ENCODE assay signal across 10 cellular contexts in genomic region chr5:173885481-173886010, GRCh38. TPM values are rescaled to one million over a fixed set of nuclear protein-coding genes. Genes with fewer than 3 reads are reported as not detected.
DNase-seq lines count a peak whose midpoint lies in the region; ATAC-seq and TF ChIP-seq lines count a peak whose summit lies in the region.
"Had no signal": no experiment of that assay in that cellular context is flagged by ENCODE, and none has a peak within 500 bp of the region (broad histone marks: within the 10 kb centered on the region; RNA-seq: fewer than 3 reads in every experiment).

No MANE protein-coding gene starts in this region.

- peaks cover 20% of the 10 kb centered on the region for H3K36me3 Mint-ChIP-seq in activated CD4-positive, alpha-beta T cell treated with anti-CD3 and anti-CD28 coated beads, Interleukin-2, amount 10 ng/mL, durations not matched to agents 24 days and 14 days (ENCODE audit: low read depth)
- H3K36me3 Mint-ChIP-seq in dendritic cell treated with granulocyte-macrophage colony-stimulating factor and Interleukin-4, amounts not matched to agents 40 ng/mL and 50 ng/mL, for 4 days (ENCODE audit: low read depth), result peaks cover 26% of the 10 kb centered on the region

- peaks cover 13% of the 10 kb centered on the region for H3K9me3 Mint-ChIP-seq in activated CD4-positive, alpha-beta T cell treated with anti-CD3 and anti-CD28 coated beads, Interleukin-2, amount 10 ng/mL, durations not matched to agents 24 days and 14 days
- H3K9me3 Mint-ChIP-seq in dendritic cell treated with granulocyte-macrophage colony-stimulating factor and Interleukin-4, amounts not matched to agents 40 ng/mL and 50 ng/mL, for 4 days, result peaks cover 10% of the 10 kb centered on the region

- ATAC-seq in HG03520 (IDR thresholded peaks at IDR 0.05; ENCODE audit: unreplicated experiment) (no peak), GM21528 (IDR thresholded peaks at IDR 0.05; ENCODE audit: low FRiP score, unreplicated experiment) (no peak)

- H3K27ac ChIP-seq in skin epidermis (peak overlapping the region in 12 of 21 experiments; percentile 12 to 78 (median 34)), coronary artery (peak overlapping the region in 1 of 2 donors; percentile 41)

- H3K4me3 ChIP-seq in skin epidermis, result no peak overlapping the region
- no peak overlapping the region for H3K4me3 ChIP-seq in coronary artery

- H3K4me1 Mint-ChIP-seq in activated CD4-positive, alpha-beta T cell treated with anti-CD3 and anti-CD28 coated beads, Interleukin-2, amount 10 ng/mL, durations not matched to agents 24 days and 14 days, result peaks cover 46% of the 10 kb centered on the region
- H3K4me1 Mint-ChIP-seq in dendritic cell treated with granulocyte-macrophage colony-stimulating factor and Interleukin-4, amounts not matched to agents 40 ng/mL and 50 ng/mL, for 4 days (ENCODE audit: low read depth), result peaks cover 65% of the 10 kb centered on the region

- H3K27me3 Mint-ChIP-seq in activated CD4-positive, alpha-beta T cell treated with anti-CD3 and anti-CD28 coated beads, Interleukin-2, amount 10 ng/mL, durations not matched to agents 24 days and 14 days, result no peaks in the 10 kb centered on the region
- H3K27me3 Mint-ChIP-seq in dendritic cell treated with granulocyte-macrophage colony-stimulating factor and Interleukin-4, amounts not matched to agents 40 ng/mL and 50 ng/mL, for 4 days, result no peaks in the 10 kb centered on the region

- intact Hi-C loops in activated CD4-positive, alpha-beta T cell treated with anti-CD3 and anti-CD28 coated beads, Interleukin-2, amount 10 ng/mL, durations not matched to agents 24 days and 14 days (cut with micrococcal nuclease), result loop anchor here (5.0 to 10.0 kb wide), 4 partner anchors 87 to 1769 kb away; partner anchors contain the start of genes HRH2 and STC2
- intact Hi-C loops in dendritic cell treated with granulocyte-macrophage colony-stimulating factor and Interleukin-4, amounts not matched to agents 40 ng/mL and 50 ng/mL, for 4 days (cut with micrococcal nuclease), result loop anchor here (10.0 kb wide), 2 partner anchors 51 to 101 kb away; no protein-coding TSS in a partner anchor

- no peak for TF ChIP-seq CTCF in coronary artery (IDR thresholded peaks at IDR 0.05)

- H3K27ac Mint-ChIP-seq in activated CD4-positive, alpha-beta T cell treated with anti-CD3 and anti-CD28 coated beads, Interleukin-2, amount 10 ng/mL, durations not matched to agents 24 days and 14 days, result peak overlapping the region; percentile 70
- H3K27ac Mint-ChIP-seq in dendritic cell treated with granulocyte-macrophage colony-stimulating factor and Interleukin-4, amounts not matched to agents 40 ng/mL and 50 ng/mL, for 4 days, result peak overlapping the region; percentile 73

- peak; percentile 66 for DNase-seq in activated CD4-positive, alpha-beta T cell treated with anti-CD3 and anti-CD28 coated beads, Interleukin-2, amount 10 ng/mL, durations not matched to agents 24 days and 14 days
- DNase-seq in activated CD4-positive, alpha-beta T cell treated with anti-CD3 and anti-CD28 coated beads, Interleukin-2, amount 50 U/mL, for 1 hour, result no peak
- DNase-seq in NOMO-1 treated with dmso at 0.1 percent for 144 hours (lab: John Stamatoyannopoulos, UW; ENCODE audit: unreplicated experiment) (peak; percentile 38), coronary artery (ENCODE audit: low spot score) (no peak)
- DNase-seq: H7, NCI-H526 treated with DMSO at 0.1 percent for 48 hours had no signal

- peak overlapping the region; percentile 57 for H3K4me3 Mint-ChIP-seq in activated CD4-positive, alpha-beta T cell treated with anti-CD3 and anti-CD28 coated beads, Interleukin-2, amount 10 ng/mL, durations not matched to agents 24 days and 14 days
- no peak overlapping the region for H3K4me3 Mint-ChIP-seq in dendritic cell treated with granulocyte-macrophage colony-stimulating factor and Interleukin-4, amounts not matched to agents 40 ng/mL and 50 ng/mL, for 4 days

RNA-seq across cellular contexts. Expression of gene CPEB4, which starts 2.6 kb away (rescaled TPM):
- total RNA-seq in activated CD4-positive, alpha-beta T cell treated with anti-CD3 and anti-CD28 coated beads, Interleukin-2, amount 10 ng/mL, durations not matched to agents 24 days and 14 days, result 7.6 and 8.8 TPM in 2 replicates

Comparison
In these comparisons a context has a peak if more than half of its experiments do, and no peak if none do; other contexts are left out.
1. DNase-seq: peak in activated CD4-positive, alpha-beta T cell treated with anti-CD3 and anti-CD28 coated beads, Interleukin-2, amount 10 ng/mL, durations not matched to agents 24 days and 14 days (single experiment) and NOMO-1 treated with dmso at 0.1 percent for 144 hours (single experiment); none in activated CD4-positive, alpha-beta T cell treated with anti-CD3 and anti-CD28 coated beads, Interleukin-2, amount 50 U/mL, for 1 hour (single experiment) and coronary artery (single experiment).